19 cellular contexts compared by ENCODE assay signal in genomic region chr11:80280737-80281136, GRCh38.
A peak's percentile ranks its signal among the peaks of the same experiment; 100 is the strongest.
DNase-seq lines count a peak whose midpoint lies in the region; ATAC-seq and TF ChIP-seq lines count a peak whose summit lies in the region.
"Had no signal": no experiment of that assay in that cellular context is flagged by ENCODE, and none has a peak within 500 bp of the region (broad histone marks: within the 10 kb centered on the region; RNA-seq: fewer than 3 reads in every experiment).

No MANE protein-coding gene starts in this region.

- H3K36me3 ChIP-seq in right atrium auricular region (no peaks in the 10 kb centered on the region), gastroesophageal sphincter (no peaks in the 10 kb centered on the region), upper lobe of right lung (no peaks in the 10 kb centered on the region)
- H3K36me3 ChIP-seq: BLaER1 treated with 17β-estradiol and CSF1 and Interleukin-3, amounts not matched to agents 10 nM and 100 nM; MG63 had no signal

- H3K27me3 ChIP-seq in right atrium auricular region = no peaks in the 10 kb centered on the region
- H3K27me3 ChIP-seq in gastroesophageal sphincter = no peaks in the 10 kb centered on the region
- no peaks in the 10 kb centered on the region for H3K27me3 ChIP-seq in upper lobe of right lung
- H3K27me3 ChIP-seq: BLaER1 treated with 17β-estradiol and CSF1 and Interleukin-3, amounts not matched to agents 10 nM and 100 nM; MG63 had no signal

- no peaks in the 10 kb centered on the region for H3K9me3 ChIP-seq in right atrium auricular region
- H3K9me3 ChIP-seq in gastroesophageal sphincter = no peaks in the 10 kb centered on the region
- no peaks in the 10 kb centered on the region for H3K9me3 ChIP-seq in upper lobe of right lung
- H3K9me3 ChIP-seq: BLaER1 treated with 17β-estradiol and CSF1 and Interleukin-3, amounts not matched to agents 10 nM and 100 nM; MG63 had no signal

- peaks cover 6 to 20% of the 10 kb centered on the region in 2 donors for H3K9me3 Mint-ChIP-seq in activated naive CD4-positive, alpha-beta T cell treated with anti-CD3 and anti-CD28 coated beads, Interleukin-2, amount 50 U/mL, for 72 hours
- H3K9me3 Mint-ChIP-seq: GM23338 had no signal

- H3K27ac Mint-ChIP-seq in activated naive CD4-positive, alpha-beta T cell treated with anti-CD3 and anti-CD28 coated beads, Interleukin-2, amount 50 U/mL, for 72 hours = no peak overlapping the region
- H3K27ac Mint-ChIP-seq: GM23338 had no signal

- TF ChIP-seq POLR2A in gastroesophageal sphincter (IDR thresholded peaks at IDR 0.05) = no peak

- 6 to 29% methylated on average over 1 to 3 of the region's 3 CpGs for WGBS in gastroesophageal sphincter (ENCODE audit: low coverage in 1 of 2), 2 donors

- intact Hi-C loops in Right ventricle myocardium inferior (cut with DNase I) (no loop called here), upper lobe of right lung (cut with DNase I) (no loop called here)

- ATAC-seq in Right ventricle myocardium inferior (peak; percentile 88), gastroesophageal sphincter (peak; percentile 53), upper lobe of right lung (peak; percentile 30), GM19397 (IDR thresholded peaks at IDR 0.05; ENCODE audit: unreplicated experiment) (no peak)
- no peak for ATAC-seq in activated naive CD4-positive, alpha-beta T cell treated with anti-CD3 and anti-CD28 coated beads, Interleukin-2, amount 50 U/mL, for 72 hours
- ATAC-seq: GM23338 had no signal

- DNase-seq in Right ventricle myocardium inferior (ENCODE audit: missing footprints) (no peak), right atrium auricular region (ENCODE audit: low spot score) (no peak), medulla oblongata (ENCODE audit: extremely low spot score) (peak; percentile 78), upper lobe of right lung (no peak), NCI-H1694 treated with DMSO at 0.1 percent for 48 hours (lab: John Stamatoyannopoulos, UW) (no peak)
- no peak for DNase-seq in activated naive CD4-positive, alpha-beta T cell treated with anti-CD3 and anti-CD28 coated beads, Interleukin-2, amount 50 U/mL, for 72 hours (ENCODE audit: low spot score in 2 of 2)
- DNase-seq: 8988T, DMS79 treated with DMSO at 0.1 percent for 48 hours, KG1, MG63, NCI-H1092 treated with DMSO at 0.1 percent for 48 hours, NCI-H1694, NCI-H2107, NCI-H226, NCI-H526 treated with DMSO at 0.1 percent for 48 hours had no signal

- H3K36me3 Mint-ChIP-seq in activated naive CD4-positive, alpha-beta T cell treated with anti-CD3 and anti-CD28 coated beads, Interleukin-2, amount 50 U/mL, for 72 hours = peaks cover 0 to 4% of the 10 kb centered on the region in 2 donors

- H3K4me3 ChIP-seq in right atrium auricular region (no peak overlapping the region), gastroesophageal sphincter (no peak overlapping the region), upper lobe of right lung (no peak overlapping the region)
- H3K4me3 ChIP-seq: BLaER1 treated with 17β-estradiol and CSF1 and Interleukin-3, amounts not matched to agents 10 nM and 100 nM; GM23338; MG63 had no signal

- no peaks in the 10 kb centered on the region for H3K4me1 ChIP-seq in right atrium auricular region
- peaks cover 0 to 10% (median 0%) of the 10 kb centered on the region in 3 donors for H3K4me1 ChIP-seq in gastroesophageal sphincter
- no peaks in the 10 kb centered on the region for H3K4me1 ChIP-seq in upper lobe of right lung

- H3K27ac ChIP-seq in right atrium auricular region = no peak overlapping the region
- H3K27ac ChIP-seq in gastroesophageal sphincter = no peak overlapping the region
- no peak overlapping the region for H3K27ac ChIP-seq in upper lobe of right lung
- H3K27ac ChIP-seq: BLaER1 treated with 17β-estradiol and CSF1 and Interleukin-3, amounts not matched to agents 10 nM and 100 nM had no signal

- TF ChIP-seq CTCF in right atrium auricular region (IDR thresholded peaks at IDR 0.05) (no peak), gastroesophageal sphincter (IDR thresholded peaks at IDR 0.05) (no peak), upper lobe of right lung (IDR thresholded peaks at IDR 0.05) (no peak)

- no peak for TF ChIP-seq EP300 in gastroesophageal sphincter (IDR thresholded peaks at IDR 0.05)

Comparison
In these comparisons a context has a peak if more than half of its experiments do, and no peak if none do; other contexts are left out.
1. ATAC-seq: peak in Right ventricle myocardium inferior (single experiment), gastroesophageal sphincter (single experiment) and upper lobe of right lung (single experiment); none in activated naive CD4-positive, alpha-beta T cell treated with anti-CD3 and anti-CD28 coated beads, Interleukin-2, amount 50 U/mL, for 72 hours (0 of 2) and GM19397 (single experiment).